ENCODE assay signal across 8 cellular contexts in the genomic region with DNA sequence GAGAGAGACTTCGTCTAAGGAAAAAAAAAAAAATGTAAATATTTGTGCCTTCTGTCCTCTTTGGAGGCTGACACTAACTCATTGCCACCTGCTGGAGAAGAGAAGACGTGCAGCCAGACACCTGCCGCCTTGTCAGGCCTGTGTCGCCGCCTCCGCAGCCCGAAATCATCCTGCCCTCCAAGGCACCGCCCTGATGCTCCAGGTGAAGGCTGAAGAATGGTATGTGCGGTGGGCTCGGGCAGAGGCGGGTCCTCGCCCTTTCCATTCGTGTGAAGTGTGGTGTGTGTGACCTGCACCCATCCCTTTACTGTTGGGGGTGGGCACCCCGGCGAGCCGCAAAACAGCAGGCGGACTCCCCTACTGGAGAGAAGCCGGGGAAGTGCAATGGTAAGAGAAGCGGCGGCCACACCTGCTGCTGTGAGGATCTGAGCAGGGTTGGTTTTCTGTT.
DNase-seq lines count a peak whose midpoint lies in the region; ATAC-seq and TF ChIP-seq lines count a peak whose summit lies in the region.

No MANE protein-coding gene starts in this region.

- TF ChIP-seq EP300 in stomach (IDR thresholded peaks at IDR 0.05), result no peak

- TF ChIP-seq CTCF in GM12874 (IDR thresholded peaks at IDR 0.05; ENCODE audit: insufficient read depth, low read depth, low read length), result peak; percentile 66
- TF ChIP-seq CTCF in esophagus squamous epithelium (IDR thresholded peaks at IDR 0.05), result peak; percentile 40 to 76 (median 60)
- TF ChIP-seq CTCF in nephron (IDR thresholded peaks at IDR 0.05; ENCODE audit: unreplicated experiment in 3 of 3), result peak; percentile 46 to 60 (median 52)
- TF ChIP-seq CTCF in stomach (IDR thresholded peaks at IDR 0.05), result peak in 5 of 7 experiments; percentile 51 to 74 (median 67)

- peaks cover 4% of the 10 kb centered on the region for H3K27me3 ChIP-seq in NT2/D1 (ENCODE audit: insufficient read depth, insufficient read length)
- peaks cover 0 to 7% (median 0%) of the 10 kb centered on the region in 4 donors for H3K27me3 ChIP-seq in esophagus squamous epithelium
- no peaks in the 10 kb centered on the region for H3K27me3 ChIP-seq in stomach

- H3K4me3 ChIP-seq in NT2/D1 (ENCODE audit: insufficient read length, low read depth) (no peak overlapping the region), esophagus squamous epithelium (peak overlapping the region in 1 of 4 donors; percentile 14), stomach (peak overlapping the region in 3 of 4 donors; percentile 23 to 31 (median 31))

- no peak overlapping the region for H3K27ac ChIP-seq in esophagus squamous epithelium
- no peak overlapping the region for H3K27ac ChIP-seq in stomach

- no peaks in the 10 kb centered on the region for H3K4me1 Mint-ChIP-seq in nephron

- WGBS in esophagus squamous epithelium, 2 donors, result 19 to 29% methylated on average over 12 to 13 of the region's 20 CpGs
- WGBS in stomach, 5 donors, result 11 to 16% (median 14%) methylated on average over 12 to 20 of the region's 20 CpGs

- H3K36me3 ChIP-seq in NT2/D1 (ENCODE audit: insufficient read depth, insufficient read length, low read length), result no peaks in the 10 kb centered on the region
- H3K36me3 ChIP-seq in esophagus squamous epithelium, result no peaks in the 10 kb centered on the region
- H3K36me3 ChIP-seq in stomach, result no peaks in the 10 kb centered on the region

- intact Hi-C loops in esophagus squamous epithelium (cut with DNase I) (no loop called here), stomach (cut with DNase I; ENCODE audit: low total_unique reads) (no loop called here)

- no peak overlapping the region for H3K27ac Mint-ChIP-seq in nephron

- DNase-seq in NT2/D1 (ENCODE audit: low read depth, low spot score) (peak; percentile 70), esophagus squamous epithelium (lab: John Stamatoyannopoulos, UW) (no peak), stomach (peak; percentile 76)
- DNase-seq in activated T-cell treated with anti-CD3 and anti-CD28 coated beads, Interleukin-2, amount 50 U/mL, for 1 hour, result peak; percentile 70

- TF ChIP-seq POLR2A in esophagus squamous epithelium (IDR thresholded peaks at IDR 0.05) (no peak), stomach (IDR thresholded peaks at IDR 0.05) (no peak)

- no peaks in the 10 kb centered on the region for H3K36me3 Mint-ChIP-seq in nephron (ENCODE audit: low read depth)

- no peaks in the 10 kb centered on the region for H3K4me1 ChIP-seq in NT2/D1 (ENCODE audit: insufficient read depth, insufficient read length)
- H3K4me1 ChIP-seq in esophagus squamous epithelium, result peaks cover 0 to 11% (median 0%) of the 10 kb centered on the region in 3 donors
- peaks cover 3 to 10% (median 7%) of the 10 kb centered on the region in 4 donors for H3K4me1 ChIP-seq in stomach

- peak; percentile 89 for ATAC-seq in HG03066 (IDR thresholded peaks at IDR 0.05; ENCODE audit: low read depth, unreplicated experiment)
- ATAC-seq in HG03460 (IDR thresholded peaks at IDR 0.05; ENCODE audit: unreplicated experiment), result no peak

- H3K9ac ChIP-seq in NT2/D1 (ENCODE audit: insufficient read length, low read depth), result no peak overlapping the region

- H3K4me3 Mint-ChIP-seq in nephron, result peak overlapping the region; percentile 52 to 70 (median 61)

- H3K27me3 Mint-ChIP-seq in nephron (ENCODE audit: low read depth), result peaks cover 18% of the 10 kb centered on the region

- H3K9me3 Mint-ChIP-seq in nephron, result no peaks in the 10 kb centered on the region

- no peaks in the 10 kb centered on the region for H3K9me3 ChIP-seq in NT2/D1 (ENCODE audit: insufficient read depth, low read length)
- H3K9me3 ChIP-seq in esophagus squamous epithelium, result no peaks in the 10 kb centered on the region
- no peaks in the 10 kb centered on the region for H3K9me3 ChIP-seq in stomach
